In genomic region chr4:39732728-39733127, GRCh38 we compare ENCODE assay signal across 8 cellular contexts. TPM values are rescaled to one million over a fixed set of nuclear protein-coding genes. Genes with fewer than 3 reads are reported as not detected.
DNase-seq lines count a peak whose midpoint lies in the region; ATAC-seq, FAIRE-seq and TF ChIP-seq lines count a peak whose summit lies in the region.

No MANE protein-coding gene starts in this region.

- intact Hi-C loops in CD14-positive monocyte (cut with micrococcal nuclease) = no loop called here
- intact Hi-C loops in Caco-2 (cut with micrococcal nuclease; ENCODE audit: unreplicated experiment) = no loop called here

- H3K27ac Mint-ChIP-seq in CD14-positive monocyte (peak overlapping the region in 4 of 7 donors; percentile 41 to 83 (median 60)), Caco-2 (ENCODE audit: unreplicated experiment) (no peak overlapping the region)

- H3K36me3 ChIP-seq in brain microvascular endothelial cell (replicated peaks) (no peaks in the 10 kb centered on the region), Caco-2 (ENCODE audit: control insufficient read depth, insufficient read depth, low read length) (no peaks in the 10 kb centered on the region)

- H3K36me3 Mint-ChIP-seq in CD14-positive monocyte = peaks cover 9 to 27% of the 10 kb centered on the region in 2 donors
- H3K36me3 Mint-ChIP-seq in Caco-2 (ENCODE audit: insufficient read depth, unreplicated experiment) = peaks cover 42% of the 10 kb centered on the region

- H3K27ac ChIP-seq in brain microvascular endothelial cell = no peak overlapping the region

- in situ Hi-C loops in brain microvascular endothelial cell (cut with HindIII; ENCODE audit: low pct_ligation_motif_present, low sequenced_read_pairs) = no loop called here

- ATAC-seq in GM18498 (IDR thresholded peaks at IDR 0.05; ENCODE audit: unreplicated experiment) = no peak
- ATAC-seq in GM19455 (IDR thresholded peaks at IDR 0.05; ENCODE audit: unreplicated experiment) = no peak
- ATAC-seq in HG03139 (IDR thresholded peaks at IDR 0.05; ENCODE audit: unreplicated experiment) = no peak

- FAIRE-seq in HTR-8/SVneo (lab: Jason Lieb, UNC) = no peak

- POLR2A ChIA-PET in Caco-2 (lab: Charles Lee) = interaction anchor here (0.6 kb wide), 1 partner anchor 35 kb away, joined by 3 read pairs; no protein-coding TSS in a partner anchor

- H3K4me3 Mint-ChIP-seq in CD14-positive monocyte = no peak overlapping the region
- H3K4me3 Mint-ChIP-seq in Caco-2 (ENCODE audit: unreplicated experiment) = no peak overlapping the region

- 0 out of 2 replicates have a peak, but pooled peaks cover 5% of the 10 kb centered on the region for H3K4me1 ChIP-seq in Caco-2

- CTCF ChIA-PET in Caco-2 (lab: Charles Lee) = interaction anchor here (0.7 kb wide), 1 partner anchor 470 kb away, joined by 5 read pairs; no protein-coding TSS in a partner anchor

- H3K4me3 ChIP-seq in brain microvascular endothelial cell (ENCODE audit: low read depth, low read length) (no peak overlapping the region), Caco-2 (ENCODE audit: low read depth, low read length) (no peak overlapping the region)

- H3K27me3 ChIP-seq in brain microvascular endothelial cell (replicated peaks) = no peaks in the 10 kb centered on the region
- no peaks in the 10 kb centered on the region for H3K27me3 ChIP-seq in Caco-2 (replicated peaks; ENCODE audit: control insufficient read depth, insufficient read depth, low read length)

- H3K9me3 Mint-ChIP-seq in CD14-positive monocyte (no peaks in the 10 kb centered on the region), Caco-2 (ENCODE audit: unreplicated experiment) (no peaks in the 10 kb centered on the region)

- H3K4me1 Mint-ChIP-seq in CD14-positive monocyte (peaks cover 10% of the 10 kb centered on the region), Caco-2 (ENCODE audit: low read depth, unreplicated experiment) (peaks cover 8% of the 10 kb centered on the region)

- H3K27me3 Mint-ChIP-seq in CD14-positive monocyte (ENCODE audit: low read depth in 3 of 3) = peaks cover 0 to 2% (median 0%) of the 10 kb centered on the region in 3 donors
- no peaks in the 10 kb centered on the region for H3K27me3 Mint-ChIP-seq in Caco-2 (ENCODE audit: insufficient read depth, unreplicated experiment)

- DNase-seq in CD14-positive monocyte (ENCODE audit: low spot score) (no peak), HTR-8/SVneo (ENCODE audit: insufficient read length, low spot score) (peak; percentile 53), brain microvascular endothelial cell (peak; percentile 87), myocyte (ENCODE audit: low read depth) (peak; percentile 84), Caco-2 (no peak)

- no peak for TF ChIP-seq CTCF in CD14-positive monocyte (IDR thresholded peaks at IDR 0.05)
- no peak for TF ChIP-seq CTCF in brain microvascular endothelial cell (IDR thresholded peaks at IDR 0.05; ENCODE audit: low read depth, low read length, missing control alignments)
- no peak for TF ChIP-seq CTCF in Caco-2 (IDR thresholded peaks at IDR 0.05; ENCODE audit: insufficient read depth in 1 of 2, low read depth in 1 of 2, low read length in 1 of 2, severe bottlenecking in 1 of 2, unreplicated experiment in 1 of 2)

- no TSS peak for BruUV-seq in Caco-2 (replicated peaks; lab: Mats Ljungman, UMichigan)

- H3K9me3 ChIP-seq in Caco-2 = no peaks in the 10 kb centered on the region

RNA-seq across cellular contexts. Expression of gene UBE2K, which starts 34.8 kb away (rescaled TPM):
- polyA plus RNA-seq in CD14-positive monocyte = 10 to 100 TPM; 50.0 to 66.8 TPM
- 18.4 and 24.5 TPM in 2 replicates for total RNA-seq in myocyte
- 88.5 TPM for polyA plus RNA-seq in myocyte (2012)
- 141 and 144 TPM in 2 replicates for total RNA-seq in Caco-2 (2022)

Comparison
In these comparisons a context has a peak if more than half of its experiments do, and no peak if none do; other contexts are left out.
1. DNase-seq: peak in HTR-8/SVneo (single experiment), brain microvascular endothelial cell (single experiment) and myocyte (single experiment); none in CD14-positive monocyte (single experiment) and Caco-2 (0 of 2).